Comparison of ENCODE assay signal across 8 cellular contexts in genomic region chr10:132452651-132453469, GRCh38. TPM values are rescaled to one million over a fixed set of nuclear protein-coding genes. Genes with fewer than 3 reads are reported as not detected.
DNase-seq lines count a peak whose midpoint lies in the region; ATAC-seq, FAIRE-seq and TF ChIP-seq lines count a peak whose summit lies in the region.

No MANE protein-coding gene starts in this region.

- TF ChIP-seq CTCF in choroid plexus epithelial cell (conservative IDR thresholded peaks at IDR 0.05; ENCODE audit: low read depth, low read length) (peak; percentile 70), right lobe of liver (IDR thresholded peaks at IDR 0.05) (peak; percentile 90 to 98 (median 96))

- DNase-seq in A172 (ENCODE audit: low spot score) (peak; percentile 42), GM18507 (ENCODE audit: extremely low spot score, insufficient read length, low read depth) (peak; percentile 92), NCI-H2196 (lab: John Stamatoyannopoulos, UW; ENCODE audit: unreplicated experiment) (peak; percentile 68), choroid plexus epithelial cell (ENCODE audit: low read depth) (peak; percentile 80), right lobe of liver (peak; percentile 91 to 98 (median 92))
- peak; percentile 94 for DNase-seq in activated CD4-positive, alpha-beta T cell treated with anti-CD3 and anti-CD28 coated beads for 36 hours
- DNase-seq in stimulated activated CD4-positive, alpha-beta T cell treated with anti-CD3 and anti-CD28 coated beads, Interleukin-4, amount 100 ng/mL, for 24 hours: peak; percentile 88

- H3K27ac ChIP-seq in right lobe of liver: peak overlapping the region in 1 of 3 donors; percentile 29

- ATAC-seq in HG03025 (IDR thresholded peaks at IDR 0.05; ENCODE audit: low FRiP score, unreplicated experiment) (peak; percentile 61), right lobe of liver (peak; percentile 83 to 91 (median 86))
- ATAC-seq in activated CD4-positive, alpha-beta T cell treated with anti-CD3 and anti-CD28 coated beads for 36 hours: peak; percentile 88

- peak; percentile 85 for FAIRE-seq in GM18507 (lab: Jason Lieb, UNC)

- CTCF ChIA-PET in activated CD4-positive, alpha-beta T cell treated with anti-CD3 and anti-CD28 coated beads for 36 hours (lab: Charles Lee): interaction anchor here (0.6 to 0.8 kb wide), 2 partner anchors 65 to 229 kb away, joined by 3 read pairs; no protein-coding TSS in a partner anchor

- intact Hi-C loops in activated CD4-positive, alpha-beta T cell treated with anti-CD3 and anti-CD28 coated beads for 36 hours (cut with DNase I, micrococcal nuclease): loop anchor here (1.0 to 2.0 kb wide), 8 partner anchors 57 to 267 kb away; partner anchors contain the start of genes INPP5A (in 2 of the 2) and DPYSL4 (in 1 of the 2)
- intact Hi-C loops in right lobe of liver (cut with DNase I): loop anchor here (5.0 kb wide), 2 partner anchors 61 to 226 kb away; no protein-coding TSS in a partner anchor

- no peaks in the 10 kb centered on the region for H3K36me3 ChIP-seq in right lobe of liver

- 0% methylated on average over 13 of the region's 45 CpGs for WGBS in right lobe of liver (ENCODE audit: insufficient coverage, low coverage, low lambda C conversion rate, missing lambda C conversion rate)

- no peaks in the 10 kb centered on the region for H3K9me3 ChIP-seq in right lobe of liver

- H3K4me3 ChIP-seq in choroid plexus epithelial cell (ENCODE audit: low read depth, low read length) (no peak overlapping the region), right lobe of liver (peak overlapping the region in 1 of 3 donors; percentile 10)

- no peaks in the 10 kb centered on the region for H3K9me3 Mint-ChIP-seq in activated CD4-positive, alpha-beta T cell treated with anti-CD3 and anti-CD28 coated beads for 36 hours (ENCODE audit: low read depth)

- no peaks in the 10 kb centered on the region for H3K36me3 Mint-ChIP-seq in activated CD4-positive, alpha-beta T cell treated with anti-CD3 and anti-CD28 coated beads for 36 hours (ENCODE audit: low read depth)

- H3K4me3 Mint-ChIP-seq in activated CD4-positive, alpha-beta T cell treated with anti-CD3 and anti-CD28 coated beads for 36 hours: no peak overlapping the region

- no peaks in the 10 kb centered on the region for H3K27me3 Mint-ChIP-seq in activated CD4-positive, alpha-beta T cell treated with anti-CD3 and anti-CD28 coated beads for 36 hours

- no peak for TF ChIP-seq POLR2A in right lobe of liver (IDR thresholded peaks at IDR 0.05)

- peak overlapping the region; percentile 8 for H3K27ac Mint-ChIP-seq in activated CD4-positive, alpha-beta T cell treated with anti-CD3 and anti-CD28 coated beads for 36 hours

- no peaks in the 10 kb centered on the region for H3K27me3 ChIP-seq in right lobe of liver

- peaks cover 18% of the 10 kb centered on the region for H3K4me1 Mint-ChIP-seq in activated CD4-positive, alpha-beta T cell treated with anti-CD3 and anti-CD28 coated beads for 36 hours

- POLR2A ChIA-PET in activated CD4-positive, alpha-beta T cell treated with anti-CD3 and anti-CD28 coated beads for 36 hours (lab: Charles Lee): no interaction called here

- peaks cover 0 to 19% (median 5%) of the 10 kb centered on the region in 4 donors for H3K4me1 ChIP-seq in right lobe of liver

RNA-seq across cellular contexts. Expression of gene PWWP2B, which starts 55.9 kb away (rescaled TPM):
- 12.1 and 20.9 TPM in 2 replicates for total RNA-seq in A172 (2014; rRNA removed; shearing (Covaris generic))
- 1 to 10 TPM; 2.4 to 2.9 TPM for total RNA-seq in activated CD4-positive, alpha-beta T cell treated with anti-CD3 and anti-CD28 coated beads for 36 hours
- total RNA-seq in right lobe of liver: 10 to 100 TPM in 1 of 6 experiments, 1 to 10 TPM in 5; 3.0 to 12.2 (median 5.1) TPM

Comparison
In these comparisons a context has a peak if more than half of its experiments do, and no peak if none do; other contexts are left out.
1. DNase-seq: peak in every context shown above with its lines; median percentile 94 in activated CD4-positive, alpha-beta T cell treated with anti-CD3 and anti-CD28 coated beads for 36 hours; 92 in GM18507; 92 in right lobe of liver; 88 in stimulated activated CD4-positive, alpha-beta T cell treated with anti-CD3 and anti-CD28 coated beads, Interleukin-4, amount 100 ng/mL, for 24 hours; 80 in choroid plexus epithelial cell; 68 in NCI-H2196; 42 in A172.